In genomic region chr6:39214846-39215639, GRCh38 we compare ENCODE assay signal across 19 cellular contexts. TPM values are rescaled to one million over a fixed set of nuclear protein-coding genes. Genes with fewer than 3 reads are reported as not detected.
DNase-seq lines count a peak whose midpoint lies in the region; ATAC-seq and TF ChIP-seq lines count a peak whose summit lies in the region.
"Had no signal": no experiment of that assay in that cellular context is flagged by ENCODE, and none has a peak within 500 bp of the region (broad histone marks: within the 10 kb centered on the region; RNA-seq: fewer than 3 reads in every experiment).

No MANE protein-coding gene starts in this region.

- H3K27me3 Mint-ChIP-seq in CD8-positive, alpha-beta memory T cell: peaks cover 0 to under 1% of the 10 kb centered on the region in 2 donors

- peak overlapping the region in 2 of 8 donors; percentile 10 to 23 for H3K27ac Mint-ChIP-seq in CD8-positive, alpha-beta memory T cell
- H3K27ac Mint-ChIP-seq: activated T-cell treated with anti-CD3 and anti-CD28 coated beads, Interleukin-2, amount 50 U/mL, for 72 hours; stimulated activated memory B cell treated with anti-CD40 and anti-IgM and Interleukin-4, amounts not matched to agents 10 μg/mL and 1 μg/mL and 100 μg/mL, for 72 hours had no signal

- no peaks in the 10 kb centered on the region for H3K36me3 Mint-ChIP-seq in CD8-positive, alpha-beta memory T cell
- H3K36me3 Mint-ChIP-seq: stimulated activated memory B cell treated with anti-CD40 and anti-IgM and Interleukin-4, amounts not matched to agents 10 μg/mL and 1 μg/mL and 100 μg/mL, for 72 hours had no signal

- H3K4me1 ChIP-seq in HEK293 (ENCODE audit: control insufficient read depth, insufficient read depth, low read length) (peaks cover 16% of the 10 kb centered on the region), RWPE2 (ENCODE audit: insufficient read depth, poor library complexity, severe bottlenecking) (peaks cover 4% of the 10 kb centered on the region), lung (ENCODE audit: control insufficient read depth in 2 of 2, insufficient read depth in 2 of 2, low read length in 2 of 2) (peaks cover 0 to 32% of the 10 kb centered on the region in 2 donors)
- H3K4me1 ChIP-seq in CD8-positive, alpha-beta memory T cell (ENCODE audit: insufficient read depth, low read length): peaks cover 4% of the 10 kb centered on the region
- H3K4me1 ChIP-seq: BE2C had no signal

- peaks cover 0 to 4% of the 10 kb centered on the region in 2 experiments; a peak in 1 of 3 replicates for H3K36me3 ChIP-seq in HEK293 (ENCODE audit: control insufficient read depth in 2 of 2, insufficient read depth in 1 of 2, low read length in 2 of 2)
- H3K36me3 ChIP-seq in RWPE2 (ENCODE audit: low read depth): no peaks in the 10 kb centered on the region
- H3K36me3 ChIP-seq in lung (ENCODE audit: control insufficient read depth in 2 of 2, insufficient read depth in 2 of 2, low read length in 2 of 2): no peaks in the 10 kb centered on the region
- H3K36me3 ChIP-seq in CD8-positive, alpha-beta memory T cell (ENCODE audit: insufficient read depth, low read length): no peaks in the 10 kb centered on the region
- H3K36me3 ChIP-seq: ascending aorta, BE2C had no signal

- no peaks in the 10 kb centered on the region for H3K27me3 ChIP-seq in RWPE2 (ENCODE audit: insufficient read depth, poor library complexity, severe bottlenecking)
- no peaks in the 10 kb centered on the region for H3K27me3 ChIP-seq in lung (ENCODE audit: control insufficient read depth, insufficient read depth)
- H3K27me3 ChIP-seq in CD8-positive, alpha-beta memory T cell (ENCODE audit: insufficient read depth, low read length, poor library complexity, severe bottlenecking): no peaks in the 10 kb centered on the region
- H3K27me3 ChIP-seq: ascending aorta, BE2C had no signal

- H3K4me3 ChIP-seq in HEK293 (ENCODE audit: low read depth, low read length) (no peak overlapping the region), RWPE2 (ENCODE audit: severe bottlenecking) (no peak overlapping the region), lung (no peak overlapping the region)
- H3K4me3 ChIP-seq in CD8-positive, alpha-beta memory T cell (ENCODE audit: low read length): no peak overlapping the region
- H3K4me3 ChIP-seq: ascending aorta, dorsolateral prefrontal cortex had no signal

- no peaks in the 10 kb centered on the region for H3K9me3 ChIP-seq in HEK293 (ENCODE audit: control insufficient read depth, insufficient read depth, low read depth, low read length)
- H3K9me3 ChIP-seq in RWPE2 (ENCODE audit: severe bottlenecking): no peaks in the 10 kb centered on the region
- H3K9me3 ChIP-seq in lung (ENCODE audit: control insufficient read depth in 2 of 2, insufficient read depth in 1 of 2, low read length in 1 of 2): peaks cover 0 to 2% of the 10 kb centered on the region in 2 donors
- H3K9me3 ChIP-seq in CD8-positive, alpha-beta memory T cell (ENCODE audit: low read length): no peaks in the 10 kb centered on the region
- H3K9me3 ChIP-seq: ascending aorta, BE2C had no signal

- peak overlapping the region; percentile 19; the same call in 1 of the 2 replicates for H3K27ac ChIP-seq in C4-2B
- no peak overlapping the region for H3K27ac ChIP-seq in HEK293 (ENCODE audit: extremely low read depth, low read depth, low read length)
- H3K27ac ChIP-seq in RWPE2 (ENCODE audit: poor library complexity, severe bottlenecking): no peak overlapping the region
- peak overlapping the region in 1 of 2 donors; percentile 71 for H3K27ac ChIP-seq in lung (ENCODE audit: low read depth in 1 of 2, low read length in 1 of 2)
- no peak overlapping the region for H3K27ac ChIP-seq in CD8-positive, alpha-beta memory T cell (ENCODE audit: low read depth, low read length)
- H3K27ac ChIP-seq: ascending aorta, dorsolateral prefrontal cortex had no signal

- DNase-seq in RWPE2 (ENCODE audit: low spot score) (no peak), lung (ENCODE audit: low spot score) (peak; percentile 80), ecto neural progenitor cell (ENCODE audit: low spot score) (no peak), SIG-M5 treated with dmso at 0.1 percent for 504 hours (lab: John Stamatoyannopoulos, UW; ENCODE audit: unreplicated experiment) (no peak)
- no peak for DNase-seq in CD8-positive, alpha-beta memory T cell
- DNase-seq in activated CD4-positive, alpha-beta T cell treated with anti-CD3 and anti-CD28 coated beads for 1 hour: no peak
- DNase-seq: activated CD4-positive, alpha-beta T cell treated with anti-CD3 and anti-CD28 coated beads for 48 hours; activated T-cell treated with anti-CD3 and anti-CD28 coated beads, Interleukin-2, amount 50 U/mL, for 72 hours; BE2C; dorsolateral prefrontal cortex; GOT3; Karpas-422; NCI-H2107; stimulated activated CD4-positive, alpha-beta T cell treated with anti-CD3 and anti-CD28 coated beads, Interleukin-4, amount 100 ng/mL, for 24 hours had no signal

- H3K9me3 Mint-ChIP-seq in CD8-positive, alpha-beta memory T cell: no peaks in the 10 kb centered on the region
- H3K9me3 Mint-ChIP-seq: activated T-cell treated with anti-CD3 and anti-CD28 coated beads, Interleukin-2, amount 50 U/mL, for 72 hours; stimulated activated memory B cell treated with anti-CD40 and anti-IgM and Interleukin-4, amounts not matched to agents 10 μg/mL and 1 μg/mL and 100 μg/mL, for 72 hours had no signal

- TF ChIP-seq CTCF in C4-2B (conservative IDR thresholded peaks at IDR 0.05): no peak
- TF ChIP-seq CTCF in HEK293 (tag by site-specific recombination; IDR thresholded peaks at IDR 0.05): no peak
- TF ChIP-seq CTCF in RWPE2 (IDR thresholded peaks at IDR 0.05; ENCODE audit: poor library complexity, severe bottlenecking): no peak
- TF ChIP-seq CTCF in lung (IDR thresholded peaks at IDR 0.05; ENCODE audit: control extremely low read depth, extremely low read depth): no peak

- POLR2A ChIA-PET in HEK293 (lab: Yijun Ruan, JAX): interaction anchor here (1.0 kb wide), 1 partner anchor 11 kb away, joined by 5 read pairs; no protein-coding TSS in a partner anchor
- POLR2A ChIA-PET in CD8-positive, alpha-beta memory T cell (lab: Charles Lee): no interaction called here

- ATAC-seq in RWPE2 (ENCODE audit: low read depth): peak; percentile 51; the same call in 2 of the 3 replicates
- ATAC-seq in lung (ENCODE audit: insufficient read depth, low FRiP score): peak; percentile 39
- ATAC-seq: stimulated activated memory B cell treated with anti-CD40 and anti-IgM and Interleukin-4, amounts not matched to agents 10 μg/mL and 1 μg/mL and 100 μg/mL, for 72 hours had no signal

- peaks cover 13 to 40% (median 20%) of the 10 kb centered on the region in 3 donors for H3K4me1 Mint-ChIP-seq in CD8-positive, alpha-beta memory T cell

- WGBS in lung, 2 donors: 45 to 60% methylated on average over 10 of the region's 10 CpGs

- peak overlapping the region in 1 of 7 donors; percentile 39 for H3K4me3 Mint-ChIP-seq in CD8-positive, alpha-beta memory T cell
- H3K4me3 Mint-ChIP-seq: activated T-cell treated with anti-CD3 and anti-CD28 coated beads, Interleukin-2, amount 50 U/mL, for 72 hours; stimulated activated memory B cell treated with anti-CD40 and anti-IgM and Interleukin-4, amounts not matched to agents 10 μg/mL and 1 μg/mL and 100 μg/mL, for 72 hours had no signal

- CTCF ChIA-PET in HEK293 (lab: Yijun Ruan, JAX): interaction anchor here (0.6 to 2.9 kb wide), 7 partner anchors 9 to 95 kb away, joined by 3 to 11 read pairs (median 3); partner anchors contain the start of gene KCNK5
- CTCF ChIA-PET in CD8-positive, alpha-beta memory T cell (lab: Charles Lee): interaction anchor here (1.3 to 1.5 kb wide), 3 partner anchors 10 to 14 kb away, joined by 3 read pairs; no protein-coding TSS in a partner anchor

TF ChIP-seq in HEK293, 187 proteins besides CTCF, POLR2A, EP300 and RAD21 (continues in another document):
- TF ChIP-seq ZNF501 (tag by site-specific recombination; IDR thresholded peaks at IDR 0.05) (no peak), YY1 (tag by site-specific recombination; IDR thresholded peaks at IDR 0.05) (no peak), KLF17 (tag by site-specific recombination; IDR thresholded peaks at IDR 0.05) (peak; percentile 87), ZBTB44 (tag by site-specific recombination; IDR thresholded peaks at IDR 0.05) (no peak), ZNF132 (tag by site-specific recombination; IDR thresholded peaks at IDR 0.05; ENCODE audit: borderline replicate concordance) (no peak), ZSCAN5A (tag by site-specific recombination; IDR thresholded peaks at IDR 0.05) (no peak), BCL11B (tag by site-specific recombination; IDR thresholded peaks at IDR 0.05; ENCODE audit: low read depth) (no peak)

RNA-seq across cellular contexts. Expression of gene KCNK5, which starts 14.2 kb away (rescaled TPM):
- total RNA-seq in lung: 10 to 100 TPM; 20.5 to 22.0 TPM
- 10 to 100 TPM in 1 of 2 donors, 1 to 10 TPM in 1; 6.0 to 11.7 TPM for polyA plus RNA-seq in lung
- 10 to 100 TPM; 27.6 to 28.4 TPM for total RNA-seq in CD8-positive, alpha-beta memory T cell
- 0.97 TPM for polyA plus RNA-seq in CD8-positive, alpha-beta memory T cell
- total RNA-seq: G401 had no signal
